8 cellular contexts compared by ENCODE assay signal in the genomic region with DNA sequence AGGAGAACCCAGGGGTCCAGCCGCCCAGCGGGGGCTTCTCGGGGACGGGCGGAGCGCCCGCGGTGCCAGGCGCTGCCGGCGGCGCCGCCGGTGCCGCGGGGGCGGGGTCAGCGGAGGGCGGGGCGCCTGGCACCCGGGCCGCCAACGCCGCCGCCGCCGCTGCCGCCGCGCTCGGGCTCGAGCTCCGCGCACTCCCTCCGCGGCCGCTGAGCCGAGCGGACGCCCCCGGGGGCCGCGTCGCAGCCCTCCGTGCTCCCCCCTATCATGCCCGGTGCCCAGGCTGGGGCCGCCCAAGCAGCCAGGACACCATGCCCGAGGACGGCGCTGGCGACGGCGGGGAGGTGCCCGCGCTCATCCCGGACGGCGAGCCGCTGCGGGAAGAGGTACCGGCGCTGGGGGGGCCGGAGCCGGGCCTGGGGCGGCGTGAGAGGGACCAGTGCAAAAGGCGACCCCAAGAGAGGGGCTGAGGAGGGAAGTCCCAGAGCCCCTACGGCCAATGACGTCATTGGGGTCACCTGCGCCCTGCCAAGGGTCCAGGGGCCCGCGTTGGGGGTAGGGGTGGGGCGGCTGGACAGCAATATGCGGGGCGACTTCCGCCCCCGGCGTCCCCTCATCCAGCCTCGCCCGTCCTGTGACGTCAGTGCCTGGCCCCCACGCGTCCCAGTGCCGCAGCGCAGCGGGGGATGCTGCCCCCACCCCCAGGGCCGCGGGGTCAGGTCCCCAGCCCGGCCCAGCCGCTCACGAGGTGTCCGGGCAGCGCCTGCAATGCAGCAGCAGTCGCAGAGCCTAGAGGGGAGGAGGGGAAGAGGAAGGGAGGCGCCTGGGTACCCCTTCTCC. TPM values are rescaled to one million over a fixed set of nuclear protein-coding genes. Genes with fewer than 3 reads are reported as not detected.
A peak's percentile ranks its signal among the peaks of the same experiment; 100 is the strongest.
DNase-seq lines count a peak whose midpoint lies in the region; ATAC-seq and TF ChIP-seq lines count a peak whose summit lies in the region.

TSS of gene TMEM151A (plus strand) at position 189 of the 837 bp plus-strand sequence. CDS start at position 309, 120 bp downstream.

- H3K4me3 Mint-ChIP-seq in CD4-positive, alpha-beta T cell = peak within 1 kb of the TSS; percentile 87
- H3K4me3 Mint-ChIP-seq in neural crest cell = peak within 1 kb of the TSS; percentile 90

- peaks cover 24% of the 10 kb centered on the region for H3K27me3 Mint-ChIP-seq in CD4-positive, alpha-beta T cell
- H3K27me3 Mint-ChIP-seq in neural crest cell (ENCODE audit: low read depth) = peaks cover 53% of the 10 kb centered on the region

- TF ChIP-seq CTCF in CD4-positive, alpha-beta T cell (IDR thresholded peaks at IDR 0.05) = no peak
- no peak for TF ChIP-seq CTCF in coronary artery (IDR thresholded peaks at IDR 0.05)
- no peak for TF ChIP-seq CTCF in neural crest cell (conservative IDR thresholded peaks at IDR 0.05)

- intact Hi-C loops in CD4-positive, alpha-beta T cell (cut with DNase I, micrococcal nuclease) = no loop called here

- no peaks in the 10 kb centered on the region for H3K9me3 Mint-ChIP-seq in CD4-positive, alpha-beta T cell
- no peaks in the 10 kb centered on the region for H3K9me3 Mint-ChIP-seq in neural crest cell

- H3K9me3 ChIP-seq in CD4-positive, alpha-beta T cell (ENCODE audit: control insufficient read depth, low read length) = no peaks in the 10 kb centered on the region
- H3K9me3 ChIP-seq in MG63 = no peaks in the 10 kb centered on the region

- peaks cover 26% of the 10 kb centered on the region for H3K4me1 Mint-ChIP-seq in CD4-positive, alpha-beta T cell (ENCODE audit: low read depth)
- peaks cover 33% of the 10 kb centered on the region for H3K4me1 Mint-ChIP-seq in neural crest cell

- peak within 1 kb of the TSS; percentile 79 for H3K27ac Mint-ChIP-seq in CD4-positive, alpha-beta T cell
- H3K27ac Mint-ChIP-seq in neural crest cell (ENCODE audit: unreplicated experiment) = no peak within 1 kb of the TSS

- H3K36me3 Mint-ChIP-seq in CD4-positive, alpha-beta T cell (ENCODE audit: low read depth) = no peaks in the 10 kb centered on the region
- no peaks in the 10 kb centered on the region for H3K36me3 Mint-ChIP-seq in neural crest cell (ENCODE audit: low read depth)

- peak in 3 of 10 experiments; percentile 28 to 37 (median 32) for DNase-seq in CD4-positive, alpha-beta T cell
- DNase-seq in MG63 (no peak), coronary artery (ENCODE audit: low spot score) (no peak), neural crest cell (ENCODE audit: low read depth, low spot score) (no peak), activated gamma-delta T cell treated with Interleukin-2 at 50 U/mL for 16 hours (no peak)
- no peak for DNase-seq in central memory CD4-positive, alpha-beta T cell

- POLR2A ChIA-PET in CD4-positive, alpha-beta T cell (lab: Charles Lee) = interaction anchor here (0.6 to 1.3 kb wide), 3 partner anchors 9 to 139 kb away, joined by 3 to 4 read pairs (median 4); no protein-coding TSS in a partner anchor

- H3K36me3 ChIP-seq in MG63 = peaks cover 3% of the 10 kb centered on the region

- CTCF ChIA-PET in CD4-positive, alpha-beta T cell (lab: Charles Lee) = interaction anchor here (1.1 to 2.1 kb wide), 3 partner anchors 9 to 69 kb away, joined by 3 to 6 read pairs (median 6); no protein-coding TSS in a partner anchor

- peaks cover 18% of the 10 kb centered on the region for H3K27me3 ChIP-seq in CD4-positive, alpha-beta T cell (ENCODE audit: control insufficient read depth, insufficient read depth, low read length)
- H3K27me3 ChIP-seq in MG63 = peaks cover 17% of the 10 kb centered on the region

- no peak for ATAC-seq in CD4-positive, alpha-beta T cell (ENCODE audit: poor library complexity)
- ATAC-seq in GM19328 (IDR thresholded peaks at IDR 0.05; ENCODE audit: unreplicated experiment) (no peak), GM18858 (IDR thresholded peaks at IDR 0.05; ENCODE audit: unreplicated experiment) (no peak)

- no peak within 1 kb of the TSS for H3K27ac ChIP-seq in CD4-positive, alpha-beta T cell (ENCODE audit: low read depth, low read length)
- no peak within 1 kb of the TSS for H3K27ac ChIP-seq in coronary artery

- peak within 1 kb of the TSS; percentile 21; the same call in 1 of the 2 replicates for H3K4me3 ChIP-seq in MG63
- peak within 1 kb of the TSS; percentile 70 for H3K4me3 ChIP-seq in coronary artery

RNA-seq across cellular contexts. Expression of gene TMEM151A, which starts in this region (rescaled TPM):
- total RNA-seq in CD4-positive, alpha-beta T cell = under 1 TPM; 0.11 to 0.14 TPM
- total RNA-seq in MG63 (2014; rRNA removed; shearing (Covaris generic); ENCODE audit: low replicate concordance) = 0.56 TPM in 1 of 2 replicates, not detected in the other
- 0.57 and 1.0 TPM in 2 replicates for total RNA-seq in neural crest cell
